10 cellular contexts compared by ENCODE assay signal in the genomic region with DNA sequence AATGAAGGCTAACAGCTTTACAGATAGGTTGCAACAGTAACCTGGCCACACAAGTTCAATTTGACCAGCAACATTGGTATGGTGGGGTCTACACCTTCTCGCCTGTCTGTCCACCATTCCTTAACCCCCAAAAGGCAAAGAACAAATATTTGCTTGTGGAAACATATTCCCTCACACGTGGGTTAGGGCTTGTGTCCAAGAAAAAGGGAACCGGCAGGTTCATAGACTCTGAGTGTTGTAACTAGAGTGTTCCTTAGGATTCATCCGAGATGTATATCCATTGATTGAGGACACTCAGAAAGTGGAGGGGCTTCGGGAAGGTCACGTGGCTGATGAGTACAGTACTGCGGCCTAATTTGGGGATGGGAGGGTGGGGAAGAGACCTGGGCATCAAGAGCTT. TPM values are rescaled to one million over a fixed set of nuclear protein-coding genes. Genes with fewer than 3 reads are reported as not detected.
A peak's percentile ranks its signal among the peaks of the same experiment; 100 is the strongest.
DNase-seq lines count a peak whose midpoint lies in the region; ATAC-seq and TF ChIP-seq lines count a peak whose summit lies in the region.
"Had no signal": no experiment of that assay in that cellular context is flagged by ENCODE, and none has a peak within 500 bp of the region (broad histone marks: within the 10 kb centered on the region; RNA-seq: fewer than 3 reads in every experiment).

No MANE protein-coding gene starts in this region.

- H3K27me3 Mint-ChIP-seq in T-helper 17 cell = peaks cover 14% of the 10 kb centered on the region

- H3K27ac Mint-ChIP-seq in T-helper 17 cell = no peak overlapping the region
- H3K27ac Mint-ChIP-seq: IgD-negative memory B cell had no signal

- DNase-seq in ELR (ENCODE audit: low read depth) (peak; percentile 42), T-helper 17 cell (no peak), fibroblast of the aortic adventitia (ENCODE audit: low read depth) (peak; percentile 18), gastrocnemius medialis (no peak), NCI-H146 (lab: John Stamatoyannopoulos, UW) (no peak), NCI-H1417 (lab: John Stamatoyannopoulos, UW) (no peak)
- DNase-seq in effector memory CD4-positive, alpha-beta T cell = no peak

- H3K27me3 ChIP-seq in gastrocnemius medialis = no peaks in the 10 kb centered on the region
- H3K27me3 ChIP-seq in effector memory CD4-positive, alpha-beta T cell (replicated peaks; ENCODE audit: control insufficient read depth, insufficient read depth, low read length, poor library complexity, severe bottlenecking) = no peaks in the 10 kb centered on the region

- H3K4me1 ChIP-seq in gastrocnemius medialis = peaks cover 52 to 58% of the 10 kb centered on the region in 2 donors
- H3K4me1 ChIP-seq in effector memory CD4-positive, alpha-beta T cell (ENCODE audit: control insufficient read depth, insufficient read depth, low read length, poor library complexity, severe bottlenecking) = peaks cover 3% of the 10 kb centered on the region

- H3K27ac ChIP-seq in gastrocnemius medialis = peak overlapping the region; percentile 92 to 98 (median 96)
- H3K27ac ChIP-seq in effector memory CD4-positive, alpha-beta T cell (ENCODE audit: insufficient read depth, low read length, poor library complexity, severe bottlenecking) = no peak overlapping the region

- H3K36me3 ChIP-seq in gastrocnemius medialis = no peaks in the 10 kb centered on the region
- H3K36me3 ChIP-seq in effector memory CD4-positive, alpha-beta T cell (ENCODE audit: control insufficient read depth, insufficient read depth, low read length) = no peaks in the 10 kb centered on the region

- intact Hi-C loops in gastrocnemius medialis (cut with DNase I; ENCODE audit: low total_unique reads) = loop anchor here (1.0 to 10.0 kb wide), 5 partner anchors 63 to 554 kb away; a partner anchor contains a TSS

- in situ Hi-C loops in gastrocnemius medialis (cut with MboI; ENCODE audit: low sequenced_read_pairs in 4 of 4) = loop anchor here in 2 of 4 donors (10.0 to 25.0 kb wide), 3 partner anchors 61 to 203 kb away; a partner anchor contains a TSS

- H3K36me3 Mint-ChIP-seq in T-helper 17 cell (ENCODE audit: low read depth) = peaks cover 3% of the 10 kb centered on the region
- H3K36me3 Mint-ChIP-seq: IgD-negative memory B cell had no signal

- H3K4me3 Mint-ChIP-seq in T-helper 17 cell = peak overlapping the region; percentile 88

- H3K4me3 ChIP-seq in fibroblast of the aortic adventitia (ENCODE audit: low read depth, low read length) (peak overlapping the region; percentile 54), gastrocnemius medialis (peak overlapping the region in 3 of 4 donors; percentile 8 to 62 (median 38))
- no peak overlapping the region for H3K4me3 ChIP-seq in effector memory CD4-positive, alpha-beta T cell (ENCODE audit: insufficient read depth, low read depth, low read length, poor library complexity, severe bottlenecking)

- H3K4me1 Mint-ChIP-seq in T-helper 17 cell = peaks cover 19% of the 10 kb centered on the region

- ATAC-seq in T-helper 17 cell (no peak), gastrocnemius medialis (no peak), HG03565 (IDR thresholded peaks at IDR 0.05; ENCODE audit: unreplicated experiment) (no peak)

- no peaks in the 10 kb centered on the region for H3K9me3 ChIP-seq in T-helper 17 cell (ENCODE audit: control insufficient read depth, low read length, poor library complexity, severe bottlenecking)
- no peaks in the 10 kb centered on the region for H3K9me3 ChIP-seq in gastrocnemius medialis
- H3K9me3 ChIP-seq in effector memory CD4-positive, alpha-beta T cell (ENCODE audit: control insufficient read depth, low read length) = no peaks in the 10 kb centered on the region

- TF ChIP-seq CTCF in fibroblast of the aortic adventitia (IDR thresholded peaks at IDR 0.05; ENCODE audit: insufficient read depth, low read length) (no peak), gastrocnemius medialis (IDR thresholded peaks at IDR 0.05 in 4 of 5, conservative IDR thresholded peaks at IDR 0.05 in 1 of 5) (no peak)

- no peak for TF ChIP-seq POLR2A in gastrocnemius medialis (IDR thresholded peaks at IDR 0.05)

RNA-seq across cellular contexts. Expression of a gene that starts 54.1 kb away (rescaled TPM):
- total RNA-seq in T-helper 17 cell (not detected), fibroblast of the aortic adventitia (ENCODE audit: low replicate concordance) (not detected in 2 replicates), gastrocnemius medialis (not detected)
- total RNA-seq: frontal cortex had no signal

Comparison
In these comparisons a context has a peak if more than half of its experiments do, and no peak if none do; other contexts are left out.
1. DNase-seq: peak in ELR (single experiment) and fibroblast of the aortic adventitia (single experiment); none in T-helper 17 cell (0 of 3), gastrocnemius medialis (0 of 2), NCI-H146 (single experiment), effector memory CD4-positive, alpha-beta T cell (0 of 3) and NCI-H1417 (0 of 3).